8 cellular contexts compared by ENCODE assay signal in genomic region chr10:104255244-104255981, GRCh38. TPM values are rescaled to one million over a fixed set of nuclear protein-coding genes. Genes with fewer than 3 reads are reported as not detected.
A peak's percentile ranks its signal among the peaks of the same experiment; 100 is the strongest.
DNase-seq lines count a peak whose midpoint lies in the region; ATAC-seq and TF ChIP-seq lines count a peak whose summit lies in the region.

No MANE protein-coding gene starts in this region.

- no TSS peak for BruUV-seq in Calu3 (replicated peaks; lab: Mats Ljungman, UMichigan)

- H3K4me1 ChIP-seq in heart left ventricle (peaks cover 3 to 57% (median 41%) of the 10 kb centered on the region in 12 donors), trophoblast cell (ENCODE audit: control insufficient read depth in 1 of 2, insufficient read depth in 2 of 2, low read length in 2 of 2) (peaks cover 0 to 6% of the 10 kb centered on the region in 2 experiments)

- peak overlapping the region; percentile 25 for H2BK5ac ChIP-seq in trophoblast cell (ENCODE audit: low read depth, low read length, poor library complexity)

- H3K27me3 ChIP-seq in heart left ventricle (no peaks in the 10 kb centered on the region), trophoblast cell (ENCODE audit: insufficient read depth, low read length) (no peaks in the 10 kb centered on the region)

- H3K14ac ChIP-seq in trophoblast cell (ENCODE audit: low read length): peak overlapping the region; percentile 92

- peak overlapping the region; percentile 93 for H3K18ac ChIP-seq in trophoblast cell (ENCODE audit: low read length)

- H3K4me3 Mint-ChIP-seq in Calu3 (ENCODE audit: low read depth, unreplicated experiment): peak overlapping the region; percentile 84
- H3K4me3 Mint-ChIP-seq in activated naive CD8-positive, alpha-beta T cell: peak overlapping the region; percentile 95

- H3K36me3 ChIP-seq in heart left ventricle (peaks cover 0 to 43% (median 33%) of the 10 kb centered on the region in 9 donors), trophoblast cell (ENCODE audit: control insufficient read depth in 1 of 2, insufficient read depth in 2 of 2, low read length in 2 of 2) (peaks cover 5 to 11% of the 10 kb centered on the region in 2 experiments)

- DNase-seq in Calu3 (no peak), Kasumi-1 (lab: John Stamatoyannopoulos, UW) (peak; percentile 85 to 86), heart left ventricle (peak in 1 of 5 donors; percentile 18), trophoblast cell (peak; percentile 34 to 69), NCI-H2029 (lab: John Stamatoyannopoulos, UW) (no peak)
- no peak for DNase-seq in stimulated activated CD4-positive, alpha-beta T cell treated with anti-CD3 and anti-CD28 coated beads, Interleukin-1b, Interleukin-23, amount 100 ng/mL, for 48 hours

- TF ChIP-seq POLR2A in heart left ventricle (IDR thresholded peaks at IDR 0.05): peak in 1 of 2 donors; percentile 25

- H3K9ac ChIP-seq in trophoblast cell (ENCODE audit: low read length): peak overlapping the region; percentile 91

- intact Hi-C loops in Calu3 (cut with micrococcal nuclease; ENCODE audit: unreplicated experiment): no loop called here
- intact Hi-C loops in heart left ventricle (cut with DNase I): loop anchor here in 2 of 10 donors (2.0 to 10.0 kb wide), 2 partner anchors 23 to 131 kb away; partner anchors contain the start of genes CFAP43 (in 1 of the 2) and SFR1 (in 1 of the 2)

- H4K8ac ChIP-seq in trophoblast cell (ENCODE audit: low read depth, low read length): peak overlapping the region; percentile 90

- peaks cover 8% of the 10 kb centered on the region for H3K79me1 ChIP-seq in trophoblast cell (ENCODE audit: low read length)

- H3K9me3 ChIP-seq in heart left ventricle (no peaks in the 10 kb centered on the region), trophoblast cell (ENCODE audit: insufficient read depth, low read depth, low read length) (no peaks in the 10 kb centered on the region)

- H3K36me3 Mint-ChIP-seq in Calu3 (ENCODE audit: insufficient read depth, unreplicated experiment): peaks cover 37% of the 10 kb centered on the region
- peaks cover 15% of the 10 kb centered on the region for H3K36me3 Mint-ChIP-seq in activated naive CD8-positive, alpha-beta T cell

- H2BK12ac ChIP-seq in trophoblast cell (ENCODE audit: low read length): no peak overlapping the region

- H3K23ac ChIP-seq in trophoblast cell (ENCODE audit: low read length): no peak overlapping the region

- CTCF ChIA-PET in Calu3 (lab: Charles Lee): interaction anchor here (0.5 to 1.5 kb wide), 4 partner anchors 9 to 1803 kb away, joined by 3 to 6 read pairs (median 4); no protein-coding TSS in a partner anchor

- 0 to 1% (median 0%) methylated on average over 17 of the region's 17 CpGs for WGBS in heart left ventricle, 4 donors
- no CpG with 5 or more reads among the region's 17 CpGs for WGBS in trophoblast cell (ENCODE audit: extremely low coverage, insufficient coverage, insufficient read length)

- H3K4ac ChIP-seq in trophoblast cell (ENCODE audit: low read depth, low read length): peak overlapping the region; percentile 98

- no peak for TF ChIP-seq CTCF in Calu3 (IDR thresholded peaks at IDR 0.05; ENCODE audit: unreplicated experiment)
- no peak for TF ChIP-seq CTCF in heart left ventricle (IDR thresholded peaks at IDR 0.05)

- H2AFZ ChIP-seq in trophoblast cell (ENCODE audit: insufficient read depth, low read length, poor library complexity): peak overlapping the region; percentile 72

- no peaks in the 10 kb centered on the region for H3K9me3 Mint-ChIP-seq in Calu3 (ENCODE audit: low read depth, unreplicated experiment)
- no peaks in the 10 kb centered on the region for H3K9me3 Mint-ChIP-seq in activated naive CD8-positive, alpha-beta T cell (ENCODE audit: low read depth)

- H2BK120ac ChIP-seq in trophoblast cell (ENCODE audit: insufficient read depth, low read length, poor library complexity): peak overlapping the region; percentile 78

- H3K27ac ChIP-seq in heart left ventricle: peak overlapping the region; percentile 96 to 100 (median 98)
- peak overlapping the region; percentile 54 for H3K27ac ChIP-seq in trophoblast cell (ENCODE audit: low read depth, low read length)

- H3K27me3 Mint-ChIP-seq in Calu3 (ENCODE audit: unreplicated experiment): no peaks in the 10 kb centered on the region
- no peaks in the 10 kb centered on the region for H3K27me3 Mint-ChIP-seq in activated naive CD8-positive, alpha-beta T cell

- peak; percentile 36 for ATAC-seq in GM21360 (IDR thresholded peaks at IDR 0.05; ENCODE audit: unreplicated experiment)
- peak; percentile 29 to 69 (median 55) for ATAC-seq in heart left ventricle

- H3K4me1 Mint-ChIP-seq in Calu3 (ENCODE audit: low read depth, unreplicated experiment): peaks cover 26% of the 10 kb centered on the region
- H3K4me1 Mint-ChIP-seq in activated naive CD8-positive, alpha-beta T cell (ENCODE audit: low read depth): peaks cover 62% of the 10 kb centered on the region

- H4K12ac ChIP-seq in trophoblast cell (ENCODE audit: low read depth, low read length): peak overlapping the region; percentile 45

- peak overlapping the region; percentile 76 to 98 (median 86) for H3K4me3 ChIP-seq in heart left ventricle
- peak overlapping the region; percentile 84 for H3K4me3 ChIP-seq in trophoblast cell (ENCODE audit: low read depth, low read length)

- peak overlapping the region; percentile 89 for H4K91ac ChIP-seq in trophoblast cell (ENCODE audit: low read depth, low read length)

- peak overlapping the region; percentile 56 for H3K27ac Mint-ChIP-seq in Calu3 (ENCODE audit: unreplicated experiment)
- H3K27ac Mint-ChIP-seq in activated naive CD8-positive, alpha-beta T cell: peak overlapping the region; percentile 98

- peak overlapping the region; percentile 63 for H3K4me2 ChIP-seq in trophoblast cell (ENCODE audit: low read length)

- H3K79me2 ChIP-seq in trophoblast cell (ENCODE audit: control insufficient read depth, insufficient read depth, low read length, poor library complexity): peaks cover 7% of the 10 kb centered on the region

- H2AK5ac ChIP-seq in trophoblast cell (ENCODE audit: low read length): peak overlapping the region; percentile 71

RNA-seq across cellular contexts. Expression of gene GSTO1, which starts 0.7 kb away (rescaled TPM):
- 59.2 and 61.5 TPM in 2 replicates for total RNA-seq in Calu3 (2022)
- 100 to 1,000 TPM; 194 to 372 (median 209) TPM for total RNA-seq in heart left ventricle
- polyA plus RNA-seq in heart left ventricle: 100 to 1,000 TPM; 434 to 699 TPM
- 84.3 and 85.5 TPM in 2 replicates for polyA plus RNA-seq in trophoblast cell (2013)

RNA-seq across cellular contexts. Expression of gene GSTO2, which starts 13.6 kb away (rescaled TPM):
- total RNA-seq in Calu3 (2022) (25.7 and 26.7 TPM in 2 replicates), heart left ventricle (1 to 10 TPM in 2 of 9 donors, under 1 TPM in 7; 0.59 to 1.9 (median 0.94) TPM)
- under 1 TPM; 0.46 to 0.61 TPM for polyA plus RNA-seq in heart left ventricle
- polyA plus RNA-seq in trophoblast cell (2013): 1.3 TPM in 2 replicates

RNA-seq across cellular contexts. Expression of gene CFAP43, which starts 23.2 kb away (rescaled TPM):
- total RNA-seq in Calu3 (2022) (0.94 and 1.1 TPM in 2 replicates), heart left ventricle (under 1 TPM in 3 of 9 donors, not detected in 6; 0.19 to 0.84 (median 0.25) TPM)
- polyA plus RNA-seq in heart left ventricle: under 1 TPM; 0.11 TPM
- polyA plus RNA-seq in trophoblast cell (2013): 0.64 and 0.88 TPM in 2 replicates

Comparison
In these comparisons a context has a peak if more than half of its experiments do, and no peak if none do; other contexts are left out.
1. DNase-seq: peak in Kasumi-1 (2 of 2) and trophoblast cell (2 of 2); none in Calu3 (single experiment), NCI-H2029 (single experiment) and stimulated activated CD4-positive, alpha-beta T cell treated with anti-CD3 and anti-CD28 coated beads, Interleukin-1b, Interleukin-23, amount 100 ng/mL, for 48 hours (single experiment).